In the genomic region with DNA sequence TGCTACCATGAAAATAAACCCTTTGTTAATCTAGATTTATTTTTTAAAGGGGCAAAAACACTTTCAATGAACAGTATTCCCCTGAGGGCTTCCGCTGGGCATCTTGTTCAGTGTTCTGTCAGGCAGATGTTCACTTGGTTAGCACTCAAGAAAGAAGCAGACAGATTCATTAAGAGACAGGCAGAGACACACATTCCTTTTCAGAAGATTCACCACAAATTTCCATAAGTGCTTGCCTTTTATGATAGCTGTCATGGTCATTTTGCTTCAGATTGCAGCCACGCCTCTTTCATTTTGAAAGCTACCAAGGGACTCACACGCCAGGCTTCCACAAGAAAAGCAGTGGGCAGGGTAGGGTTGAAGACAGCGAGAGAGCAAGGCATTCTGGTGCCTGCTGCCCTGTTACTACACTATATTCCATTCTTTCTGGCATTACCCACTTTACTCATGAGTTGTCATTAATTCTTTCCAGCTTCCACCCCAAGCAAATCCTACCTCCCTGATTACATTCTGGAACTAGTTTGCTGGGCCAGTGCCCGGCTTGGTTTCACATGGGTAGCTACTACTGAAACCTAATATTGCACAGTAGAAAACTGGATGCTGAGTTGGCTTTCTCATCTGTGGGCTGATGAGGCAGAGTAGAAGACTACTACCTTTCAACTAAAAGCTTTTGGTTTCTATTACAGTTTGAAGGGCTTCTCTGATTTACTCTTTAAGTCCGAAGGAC, we compare ENCODE assay signal across 1 cellular context.
TF ChIP-seq lines count a peak whose summit lies in the region.

No MANE protein-coding gene starts in this region.

TF ChIP-seq in WTC11, 78 proteins besides CTCF, POLR2A, EP300 and RAD21 (continued from another document):
- TF ChIP-seq, protein P1, sequence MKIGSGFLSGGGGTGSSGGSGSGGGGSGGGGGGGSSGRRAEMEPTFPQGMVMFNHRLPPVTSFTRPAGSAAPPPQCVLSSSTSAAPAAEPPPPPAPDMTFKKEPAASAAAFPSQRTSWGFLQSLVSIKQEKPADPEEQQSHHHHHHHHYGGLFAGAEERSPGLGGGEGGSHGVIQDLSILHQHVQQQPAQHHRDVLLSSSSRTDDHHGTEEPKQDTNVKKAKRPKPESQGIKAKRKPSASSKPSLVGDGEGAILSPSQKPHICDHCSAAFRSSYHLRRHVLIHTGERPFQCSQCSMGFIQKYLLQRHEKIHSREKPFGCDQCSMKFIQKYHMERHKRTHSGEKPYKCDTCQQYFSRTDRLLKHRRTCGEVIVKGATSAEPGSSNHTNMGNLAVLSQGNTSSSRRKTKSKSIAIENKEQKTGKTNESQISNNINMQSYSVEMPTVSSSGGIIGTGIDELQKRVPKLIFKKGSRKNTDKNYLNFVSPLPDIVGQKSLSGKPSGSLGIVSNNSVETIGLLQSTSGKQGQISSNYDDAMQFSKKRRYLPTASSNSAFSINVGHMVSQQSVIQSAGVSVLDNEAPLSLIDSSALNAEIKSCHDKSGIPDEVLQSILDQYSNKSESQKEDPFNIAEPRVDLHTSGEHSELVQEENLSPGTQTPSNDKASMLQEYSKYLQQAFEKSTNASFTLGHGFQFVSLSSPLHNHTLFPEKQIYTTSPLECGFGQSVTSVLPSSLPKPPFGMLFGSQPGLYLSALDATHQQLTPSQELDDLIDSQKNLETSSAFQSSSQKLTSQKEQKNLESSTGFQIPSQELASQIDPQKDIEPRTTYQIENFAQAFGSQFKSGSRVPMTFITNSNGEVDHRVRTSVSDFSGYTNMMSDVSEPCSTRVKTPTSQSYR (CRISPR knock-in tag; IDR thresholded peaks at IDR 0.05): no peak
- no peak for TF ChIP-seq JAZF1 (CRISPR knock-in tag; IDR thresholded peaks at IDR 0.05)
TF ChIP-seq in WTC11: peak in this region for 0.
